Comparison of ENCODE assay signal across 1 cellular context in the genomic region with DNA sequence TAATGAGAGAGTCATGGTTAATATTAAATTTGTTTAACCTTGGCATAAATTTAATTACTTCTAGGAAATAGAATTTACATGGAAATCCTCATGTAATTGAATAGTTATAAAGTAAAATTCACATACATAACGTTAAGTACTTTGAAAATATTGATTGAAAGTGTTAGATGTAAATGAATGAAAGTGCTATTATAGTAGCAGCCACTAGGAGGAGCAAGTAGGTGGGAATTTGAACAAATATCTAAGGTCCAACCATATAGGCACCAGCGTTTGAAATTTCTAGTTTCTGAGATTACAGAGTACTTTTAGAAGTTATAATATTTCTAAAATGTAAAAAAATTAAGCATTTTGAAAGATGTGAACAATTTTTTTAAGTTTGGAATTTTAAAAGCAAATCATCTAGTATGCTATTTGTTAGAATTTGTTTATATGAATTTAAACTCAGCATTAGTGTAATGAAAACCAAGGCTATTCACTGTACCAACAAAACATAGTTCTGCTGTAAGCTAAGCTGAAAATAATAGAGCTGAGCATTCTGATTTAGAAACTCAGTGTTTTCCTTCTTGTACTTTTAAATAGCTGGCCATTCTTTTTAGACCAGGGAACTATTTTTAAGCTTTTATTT.
TF ChIP-seq lines count a peak whose summit lies in the region.

No MANE protein-coding gene starts in this region.

TF ChIP-seq in HEK293, 187 proteins besides CTCF, POLR2A, EP300 and RAD21 (continued from another document):
- no peak for TF ChIP-seq ZNF624 (tag by site-specific recombination; IDR thresholded peaks at IDR 0.05)
- no peak for TF ChIP-seq ZNF311 (tag by site-specific recombination; IDR thresholded peaks at IDR 0.05; ENCODE audit: borderline replicate concordance)
- no peak for TF ChIP-seq ZNF776 (tag by site-specific recombination; IDR thresholded peaks at IDR 0.05; ENCODE audit: borderline replicate concordance)
TF ChIP-seq in HEK293: peak in this region for 3.
